Comparison of ENCODE assay signal across 1 cellular context in genomic region chr11:86041975-86042378, GRCh38.
TF ChIP-seq lines count a peak whose summit lies in the region.

No MANE protein-coding gene starts in this region.

TF ChIP-seq in IMR-90, 13 proteins besides CTCF, POLR2A, EP300 and RAD21:
- TF ChIP-seq USF2 (IDR thresholded peaks at IDR 0.05; ENCODE audit: low read depth, low read length) (no peak), SMC3 (IDR thresholded peaks at IDR 0.05; ENCODE audit: low read depth, low read length) (peak; percentile 84)
TF ChIP-seq in IMR-90: peak in this region for 1.
